9 cellular contexts compared by ENCODE assay signal in genomic region chr15:26974120-26974780, GRCh38. TPM values are rescaled to one million over a fixed set of nuclear protein-coding genes. Genes with fewer than 3 reads are reported as not detected.
DNase-seq lines count a peak whose midpoint lies in the region; ATAC-seq and TF ChIP-seq lines count a peak whose summit lies in the region.
"Had no signal": no experiment of that assay in that cellular context is flagged by ENCODE, and none has a peak within 500 bp of the region (broad histone marks: within the 10 kb centered on the region; RNA-seq: fewer than 3 reads in every experiment).

No MANE protein-coding gene starts in this region.

- H3K4me1 Mint-ChIP-seq in HFFc6 (ENCODE audit: low read depth): no peaks in the 10 kb centered on the region
- no peaks in the 10 kb centered on the region for H3K4me1 Mint-ChIP-seq in activated naive CD8-positive, alpha-beta T cell treated with anti-CD3 and anti-CD28 coated beads for 36 hours
- H3K4me1 Mint-ChIP-seq in activated naive CD8-positive, alpha-beta T cell treated with anti-CD3 and anti-CD28 coated beads, Interleukin-2, amount 50 U/mL, for 24 hours: no peaks in the 10 kb centered on the region

- H3K4me3 Mint-ChIP-seq in HFFc6: no peak overlapping the region
- H3K4me3 Mint-ChIP-seq in activated naive CD8-positive, alpha-beta T cell treated with anti-CD3 and anti-CD28 coated beads for 36 hours: no peak overlapping the region
- H3K4me3 Mint-ChIP-seq in activated naive CD8-positive, alpha-beta T cell treated with anti-CD3 and anti-CD28 coated beads, Interleukin-2, amount 50 U/mL, for 24 hours: no peak overlapping the region

- no peaks in the 10 kb centered on the region; the same call in 1 of the 2 replicates for H3K27me3 Mint-ChIP-seq in HFFc6 (ENCODE audit: insufficient read depth)
- peaks cover 28% of the 10 kb centered on the region for H3K27me3 Mint-ChIP-seq in activated naive CD8-positive, alpha-beta T cell treated with anti-CD3 and anti-CD28 coated beads for 36 hours
- H3K27me3 Mint-ChIP-seq in activated naive CD8-positive, alpha-beta T cell treated with anti-CD3 and anti-CD28 coated beads, Interleukin-2, amount 50 U/mL, for 24 hours: peaks cover 14% of the 10 kb centered on the region

- no peak for DNase-seq in AG09319 (ENCODE audit: extremely low read depth, low read depth)
- no peak for DNase-seq in HFFc6
- peak; percentile 3 for DNase-seq in RPMI7951 (ENCODE audit: low read depth)
- peak; percentile 49 for DNase-seq in iPS-NIHi7 (ENCODE audit: extremely low spot score)
- no peak for DNase-seq in islet precursor cell
- no peak for DNase-seq in activated naive CD8-positive, alpha-beta T cell treated with anti-CD3 and anti-CD28 coated beads for 36 hours
- no peak for DNase-seq in activated naive CD8-positive, alpha-beta T cell treated with anti-CD3 and anti-CD28 coated beads, Interleukin-2, amount 50 U/mL, for 24 hours

- no peak for ATAC-seq in activated naive CD8-positive, alpha-beta T cell treated with anti-CD3 and anti-CD28 coated beads, Interleukin-2, amount 50 U/mL, for 24 hours
- ATAC-seq in HG02571 (IDR thresholded peaks at IDR 0.05; ENCODE audit: unreplicated experiment): no peak
- ATAC-seq: activated naive CD4-positive, alpha-beta T cell treated with anti-CD3 and anti-CD28 coated beads, Interleukin-2, amount 50 U/mL, for 72 hours had no signal

- H3K9me3 Mint-ChIP-seq in HFFc6: peaks cover 17% of the 10 kb centered on the region
- H3K9me3 Mint-ChIP-seq in activated naive CD8-positive, alpha-beta T cell treated with anti-CD3 and anti-CD28 coated beads for 36 hours: no peaks in the 10 kb centered on the region
- peaks cover 4% of the 10 kb centered on the region for H3K9me3 Mint-ChIP-seq in activated naive CD8-positive, alpha-beta T cell treated with anti-CD3 and anti-CD28 coated beads, Interleukin-2, amount 50 U/mL, for 24 hours

- peak; percentile 27 for TF ChIP-seq CTCF in AG09319 (IDR thresholded peaks at IDR 0.05; ENCODE audit: low read depth, low read length)
- TF ChIP-seq CTCF in HFFc6 (IDR thresholded peaks at IDR 0.05): peak; percentile 63

- peaks cover 5% of the 10 kb centered on the region; the same call in 1 of the 2 replicates for H3K36me3 Mint-ChIP-seq in HFFc6 (ENCODE audit: low read depth)
- H3K36me3 Mint-ChIP-seq in activated naive CD8-positive, alpha-beta T cell treated with anti-CD3 and anti-CD28 coated beads for 36 hours: no peaks in the 10 kb centered on the region
- peaks cover 1% of the 10 kb centered on the region for H3K36me3 Mint-ChIP-seq in activated naive CD8-positive, alpha-beta T cell treated with anti-CD3 and anti-CD28 coated beads, Interleukin-2, amount 50 U/mL, for 24 hours (ENCODE audit: low read depth)

- H3K27ac Mint-ChIP-seq in HFFc6: no peak overlapping the region
- no peak overlapping the region for H3K27ac Mint-ChIP-seq in activated naive CD8-positive, alpha-beta T cell treated with anti-CD3 and anti-CD28 coated beads for 36 hours
- H3K27ac Mint-ChIP-seq in activated naive CD8-positive, alpha-beta T cell treated with anti-CD3 and anti-CD28 coated beads, Interleukin-2, amount 50 U/mL, for 24 hours: no peak overlapping the region
- H3K27ac Mint-ChIP-seq: activated naive CD4-positive, alpha-beta T cell treated with anti-CD3 and anti-CD28 coated beads, Interleukin-2, amount 50 U/mL, for 72 hours had no signal

RNA-seq across cellular contexts. Expression of gene GABRG3, which starts 3.3 kb away (rescaled TPM):
- total RNA-seq in HFFc6 (2021; fragmentation: NEBNext Ultra II Directional; extraction: Animal tissue kit (Norgen Biotek cat#: 25700)): not detected
- total RNA-seq in RPMI7951 (2014; rRNA removed; shearing (Covaris generic)): not detected in 2 replicates
- total RNA-seq in activated naive CD8-positive, alpha-beta T cell treated with anti-CD3 and anti-CD28 coated beads for 36 hours: not detected
- total RNA-seq: activated naive CD4-positive, alpha-beta T cell treated with anti-CD3 and anti-CD28 coated beads, Interleukin-2, amount 50 U/mL, for 72 hours had no signal

Comparison
In these comparisons a context has a peak if more than half of its experiments do, and no peak if none do; other contexts are left out.
1. DNase-seq: peak in RPMI7951 (single experiment) and iPS-NIHi7 (single experiment); none in AG09319 (single experiment), HFFc6 (single experiment), islet precursor cell (single experiment), activated naive CD8-positive, alpha-beta T cell treated with anti-CD3 and anti-CD28 coated beads for 36 hours (single experiment) and activated naive CD8-positive, alpha-beta T cell treated with anti-CD3 and anti-CD28 coated beads, Interleukin-2, amount 50 U/mL, for 24 hours (single experiment).